8 cellular contexts compared by ENCODE assay signal in the genomic region with DNA sequence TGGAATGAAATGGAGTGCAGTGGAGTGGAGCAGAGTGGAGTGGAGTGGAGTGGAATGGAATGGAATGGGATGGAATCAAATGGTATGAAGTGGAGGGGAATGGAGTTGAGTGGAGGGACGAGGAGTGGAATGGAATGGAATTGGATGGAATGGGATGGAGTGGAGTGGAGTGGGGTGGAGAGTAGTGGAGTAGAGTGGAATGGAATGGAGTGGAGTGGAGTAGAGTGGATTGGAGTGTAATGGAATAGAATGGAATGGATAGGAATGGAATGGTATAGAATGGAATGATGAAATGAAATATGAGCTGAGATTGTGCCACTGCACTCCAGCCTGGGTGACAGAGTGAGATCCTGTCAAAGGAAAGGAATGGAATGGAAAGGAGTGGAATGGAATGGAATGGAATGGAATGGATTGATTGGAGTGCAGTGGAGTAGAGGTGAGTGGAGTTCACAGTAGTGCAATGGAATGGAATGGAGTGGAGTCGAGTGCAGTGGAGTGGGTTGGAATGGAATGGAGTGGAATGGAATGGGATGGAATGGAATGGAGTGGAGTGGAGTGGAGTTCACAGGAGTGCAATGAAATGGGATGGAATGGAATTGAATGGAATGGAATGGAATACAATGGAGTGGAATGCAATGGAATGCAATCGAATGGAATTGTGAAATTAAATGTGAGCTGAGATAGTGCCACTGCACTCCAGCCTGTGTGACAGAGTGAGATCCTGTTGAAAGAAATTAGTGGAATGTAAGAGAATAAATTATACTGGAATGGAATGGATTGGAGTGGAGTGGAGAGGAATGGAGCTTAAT.
A peak's percentile ranks its signal among the peaks of the same experiment; 100 is the strongest.
DNase-seq lines count a peak whose midpoint lies in the region; ATAC-seq and TF ChIP-seq lines count a peak whose summit lies in the region.
"Not testable (repeated sequence)": the region's sequence is repeated elsewhere in the genome, so short reads cannot be mapped to it uniquely, and the experiment has no call there.

No MANE protein-coding gene starts in this region.

- not testable (repeated sequence) for H3K4me1 Mint-ChIP-seq in T-helper 2 cell treated with Interferon-gamma antibody and Interleukin-4, amounts not matched to agents 5 μg/mL and 100 μg/mL, for 36 hours (ENCODE audit: low read depth); MCF 10A (ENCODE audit: insufficient read depth, unreplicated experiment); osteocyte (ENCODE audit: unreplicated experiment)

- intact Hi-C loops in MCF 10A (cut with micrococcal nuclease): not testable (repeated sequence)

- H3K9me3 ChIP-seq in right atrium auricular region (peaks cover 0 to 23% of the 10 kb centered on the region in 2 donors), thoracic aorta (peaks cover 23% of the 10 kb centered on the region)

- H3K27me3 Mint-ChIP-seq in T-helper 2 cell treated with Interferon-gamma antibody and Interleukin-4, amounts not matched to agents 5 μg/mL and 100 μg/mL, for 36 hours (ENCODE audit: low read depth); MCF 10A (ENCODE audit: insufficient read depth, unreplicated experiment); osteocyte (ENCODE audit: unreplicated experiment): not testable (repeated sequence)

- TF ChIP-seq CTCF in MCF 10A (IDR thresholded peaks at IDR 0.05; ENCODE audit: unreplicated experiment); right atrium auricular region (IDR thresholded peaks at IDR 0.05); osteocyte (IDR thresholded peaks at IDR 0.05); thoracic aorta (IDR thresholded peaks at IDR 0.05): not testable (repeated sequence)

- H3K27me3 ChIP-seq in right atrium auricular region; thoracic aorta (replicated peaks; ENCODE audit: insufficient read depth): not testable (repeated sequence)

- peaks cover 11% of the 10 kb centered on the region for H3K36me3 Mint-ChIP-seq in T-helper 2 cell treated with Interferon-gamma antibody and Interleukin-4, amounts not matched to agents 5 μg/mL and 100 μg/mL, for 36 hours (ENCODE audit: low read depth)
- H3K36me3 Mint-ChIP-seq in MCF 10A (ENCODE audit: insufficient read depth, unreplicated experiment); osteocyte (ENCODE audit: unreplicated experiment): not testable (repeated sequence)

- H3K27ac Mint-ChIP-seq in T-helper 2 cell treated with Interferon-gamma antibody and Interleukin-4, amounts not matched to agents 5 μg/mL and 100 μg/mL, for 36 hours; MCF 10A (ENCODE audit: low read depth, unreplicated experiment); osteocyte (ENCODE audit: unreplicated experiment): not testable (repeated sequence)

- CTCF ChIA-PET in MCF 10A (lab: Yijun Ruan, JAX): not testable (repeated sequence)

- not testable (repeated sequence) for H3K36me3 ChIP-seq in right atrium auricular region, thoracic aorta

- ATAC-seq in GM18511 (IDR thresholded peaks at IDR 0.05; ENCODE audit: unreplicated experiment) (peak; percentile 45), HG03196 (IDR thresholded peaks at IDR 0.05; ENCODE audit: unreplicated experiment) (peak; percentile 46), thoracic aorta (ENCODE audit: insufficient number of reproducible peaks, low FRiP score, low read depth) (peak; percentile 77)

- not testable (repeated sequence) for H3K4me3 ChIP-seq in right atrium auricular region, thoracic aorta

- peak; percentile 13 for DNase-seq in H4 (ENCODE audit: low spot score)
- DNase-seq in T-helper 2 cell treated with Interferon-gamma antibody and Interleukin-4, amounts not matched to agents 5 μg/mL and 100 μg/mL, for 36 hours (ENCODE audit: low spot score): peak; percentile 4
- DNase-seq in MCF 10A (ENCODE audit: unreplicated experiment): peak; percentile 1
- peak; percentile 58 for DNase-seq in right atrium auricular region (ENCODE audit: low spot score)
- DNase-seq in osteocyte (ENCODE audit: extremely low spot score, unreplicated experiment): peak; percentile 87
- DNase-seq in thoracic aorta (ENCODE audit: low spot score): not testable (repeated sequence)

- BruUV-seq in MCF 10A (replicated peaks; lab: Mats Ljungman, UMichigan): not testable (repeated sequence)

- H3K9me3 Mint-ChIP-seq in T-helper 2 cell treated with Interferon-gamma antibody and Interleukin-4, amounts not matched to agents 5 μg/mL and 100 μg/mL, for 36 hours: peaks cover 30% of the 10 kb centered on the region
- H3K9me3 Mint-ChIP-seq in MCF 10A (ENCODE audit: unreplicated experiment): peaks cover 31% of the 10 kb centered on the region
- peaks cover 27% of the 10 kb centered on the region for H3K9me3 Mint-ChIP-seq in osteocyte (ENCODE audit: unreplicated experiment)

- H3K27ac ChIP-seq in right atrium auricular region, thoracic aorta: not testable (repeated sequence)

- H3K4me1 ChIP-seq in right atrium auricular region; thoracic aorta (ENCODE audit: control insufficient read depth in 1 of 2, low read depth in 2 of 2): not testable (repeated sequence)

- not testable (repeated sequence) for H3K4me3 Mint-ChIP-seq in T-helper 2 cell treated with Interferon-gamma antibody and Interleukin-4, amounts not matched to agents 5 μg/mL and 100 μg/mL, for 36 hours; MCF 10A (ENCODE audit: unreplicated experiment); osteocyte (ENCODE audit: unreplicated experiment)

- POLR2A ChIA-PET in MCF 10A (lab: Yijun Ruan, JAX): not testable (repeated sequence)
